In genomic region chr1:110292327-110292741, GRCh38 we compare ENCODE assay signal across 1 cellular context.
TF ChIP-seq lines count a peak whose summit lies in the region.

No MANE protein-coding gene starts in this region.

TF ChIP-seq in K562, 482 proteins besides CTCF, POLR2A, EP300 and RAD21 (continued from another document):
- TF ChIP-seq RERE (CRISPR knock-in tag; IDR thresholded peaks at IDR 0.05; ENCODE audit: borderline replicate concordance): no peak
- TF ChIP-seq MEIS2 (IDR thresholded peaks at IDR 0.05; ENCODE audit: partially characterized antibody): peak; percentile 25
